ENCODE assay signal across 8 cellular contexts in the genomic region with DNA sequence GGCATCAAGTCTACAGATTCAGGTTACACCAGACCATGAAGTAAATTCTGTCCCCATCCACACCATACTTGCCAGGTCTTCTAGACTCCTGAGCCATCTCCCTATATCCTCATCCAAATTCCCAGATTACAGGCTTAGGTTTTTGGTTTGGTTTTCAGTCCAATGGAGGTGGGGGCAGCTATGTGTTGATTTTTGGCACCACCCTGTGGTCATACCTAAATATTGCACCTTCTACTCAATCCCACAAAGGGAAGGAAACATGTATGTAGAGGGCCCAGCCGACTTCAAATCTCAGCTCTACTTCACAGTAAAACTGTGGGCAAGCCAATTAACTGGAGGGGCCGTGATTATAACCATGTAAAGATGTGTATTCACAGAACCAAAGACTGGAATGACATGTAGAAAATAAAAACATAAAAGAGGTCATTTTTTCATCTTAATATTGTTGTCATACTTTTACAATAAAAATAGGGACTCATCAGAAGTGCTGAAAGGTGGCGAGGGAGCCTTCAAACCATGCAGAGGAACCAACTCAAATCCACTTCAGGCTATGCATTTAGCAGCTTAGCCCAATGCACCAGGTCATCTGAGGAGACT. TPM values are rescaled to one million over a fixed set of nuclear protein-coding genes. Genes with fewer than 3 reads are reported as not detected.
DNase-seq lines count a peak whose midpoint lies in the region; ATAC-seq and TF ChIP-seq lines count a peak whose summit lies in the region.

No MANE protein-coding gene starts in this region.

- no CpG with 5 or more reads among the region's 3 CpGs for WGBS in trophoblast cell (ENCODE audit: extremely low coverage, insufficient coverage, insufficient read length)

- H3K9me3 ChIP-seq in BE2C (no peaks in the 10 kb centered on the region), MG63 (no peaks in the 10 kb centered on the region), trophoblast cell (ENCODE audit: insufficient read depth, low read depth, low read length) (no peaks in the 10 kb centered on the region)

- H3K79me1 ChIP-seq in trophoblast cell (ENCODE audit: low read length) = no peaks in the 10 kb centered on the region

- H3K36me3 ChIP-seq in BE2C (0 out of 2 replicates have a peak, but pooled peaks cover 2% of the 10 kb centered on the region), MG63 (peaks cover 52% of the 10 kb centered on the region), trophoblast cell (ENCODE audit: control insufficient read depth in 1 of 2, insufficient read depth in 2 of 2, low read length in 2 of 2) (peaks cover 2 to 25% of the 10 kb centered on the region in 2 experiments)

- H3K27ac ChIP-seq in trophoblast cell (ENCODE audit: low read depth, low read length) = no peak overlapping the region

- H3K9ac ChIP-seq in trophoblast cell (ENCODE audit: low read length) = no peak overlapping the region

- H3K18ac ChIP-seq in trophoblast cell (ENCODE audit: low read length) = no peak overlapping the region

- no peak overlapping the region for H2AK5ac ChIP-seq in trophoblast cell (ENCODE audit: low read length)

- H3K4me2 ChIP-seq in trophoblast cell (ENCODE audit: low read length) = no peak overlapping the region

- no peak overlapping the region for H2AFZ ChIP-seq in trophoblast cell (ENCODE audit: insufficient read depth, low read length, poor library complexity)

- no peak overlapping the region for H2BK120ac ChIP-seq in trophoblast cell (ENCODE audit: insufficient read depth, low read length, poor library complexity)

- no peak overlapping the region for H2BK12ac ChIP-seq in trophoblast cell (ENCODE audit: low read length)

- H4K8ac ChIP-seq in trophoblast cell (ENCODE audit: low read depth, low read length) = no peak overlapping the region

- H3K23ac ChIP-seq in trophoblast cell (ENCODE audit: low read length) = no peak overlapping the region

- no peak overlapping the region for H2BK5ac ChIP-seq in trophoblast cell (ENCODE audit: low read depth, low read length, poor library complexity)

- H3K4me1 ChIP-seq in BE2C (no peaks in the 10 kb centered on the region), trophoblast cell (ENCODE audit: control insufficient read depth in 1 of 2, insufficient read depth in 2 of 2, low read length in 2 of 2) (no peaks in the 10 kb centered on the region)

- no peak overlapping the region for H4K91ac ChIP-seq in trophoblast cell (ENCODE audit: low read depth, low read length)

- H3K79me2 ChIP-seq in trophoblast cell (ENCODE audit: control insufficient read depth, insufficient read depth, low read length, poor library complexity) = no peaks in the 10 kb centered on the region

- no peak for ATAC-seq in GM19397 (IDR thresholded peaks at IDR 0.05; ENCODE audit: unreplicated experiment)

- DNase-seq in BE2C (peak; percentile 41), MG63 (peak; percentile 39), foreskin melanocyte (peak; percentile 18), trophoblast cell (peak; percentile 30 to 77)
- peak; percentile 19 for DNase-seq in activated CD4-positive, alpha-beta T cell treated with anti-CD3 and anti-CD28 coated beads, Interleukin-2, amount 50 U/mL, for 1 hour
- DNase-seq in stimulated activated CD4-positive, alpha-beta T cell treated with anti-CD3 and anti-CD28 coated beads, Interleukin-4, amount 100 ng/mL, for 1 hour = no peak

- no peak overlapping the region for H4K12ac ChIP-seq in trophoblast cell (ENCODE audit: low read depth, low read length)

- peak; percentile 74 for TF ChIP-seq CTCF in BE2C (IDR thresholded peaks at IDR 0.05; ENCODE audit: low read depth, low read length)
- TF ChIP-seq CTCF in GM12872 (IDR thresholded peaks at IDR 0.05; ENCODE audit: insufficient read depth, low read depth, low read length) = peak; percentile 68

- no peak overlapping the region for H3K4ac ChIP-seq in trophoblast cell (ENCODE audit: low read depth, low read length)

- H3K14ac ChIP-seq in trophoblast cell (ENCODE audit: low read length) = no peak overlapping the region

- H3K27me3 ChIP-seq in BE2C (no peaks in the 10 kb centered on the region), MG63 (no peaks in the 10 kb centered on the region), trophoblast cell (ENCODE audit: insufficient read depth, low read length) (no peaks in the 10 kb centered on the region)

- H3K4me3 ChIP-seq in BE2C (ENCODE audit: low read depth, low read length) (no peak overlapping the region), MG63 (no peak overlapping the region), trophoblast cell (ENCODE audit: low read depth, low read length) (no peak overlapping the region)

RNA-seq across cellular contexts. Expression of a gene that starts 19.8 kb away (rescaled TPM):
- polyA plus RNA-seq in BE2C (2012; ENCODE audit: insufficient read depth, insufficient read length, low read depth) = 6.1 TPM
- total RNA-seq in MG63 (2014; rRNA removed; shearing (Covaris generic); ENCODE audit: low replicate concordance) = 13.8 and 24.5 TPM in 2 replicates
- polyA plus RNA-seq in trophoblast cell (2013) = 8.3 and 8.7 TPM in 2 replicates
